In genomic region chr12:48618541-48618940, GRCh38 we compare ENCODE assay signal across 8 cellular contexts. TPM values are rescaled to one million over a fixed set of nuclear protein-coding genes. Genes with fewer than 3 reads are reported as not detected.
DNase-seq lines count a peak whose midpoint lies in the region; ATAC-seq and TF ChIP-seq lines count a peak whose summit lies in the region.

No MANE protein-coding gene starts in this region.

- intact Hi-C loops in left colon (cut with DNase I, micrococcal nuclease): no loop called here

- no peaks in the 10 kb centered on the region for H3K4me1 Mint-ChIP-seq in central memory CD8-positive, alpha-beta T cell

- H3K9me3 Mint-ChIP-seq in central memory CD8-positive, alpha-beta T cell: peaks cover 1% of the 10 kb centered on the region

- peaks cover 77% of the 10 kb centered on the region for H3K27me3 Mint-ChIP-seq in central memory CD8-positive, alpha-beta T cell

- DNase-seq in ELR (ENCODE audit: low read depth): peak; percentile 76
- peak; percentile 47 to 74 for DNase-seq in NCI-H446 (lab: John Stamatoyannopoulos, UW)
- DNase-seq in activated CD4-positive, CD25-positive, alpha-beta regulatory T cell treated with anti-CD3 and anti-CD28 coated beads, Interleukin-2, amount 50 U/mL, for 16 hours (ENCODE audit: low read depth, low spot score): peak; percentile 42
- peak; percentile 58 to 64 for DNase-seq in central memory CD8-positive, alpha-beta T cell (ENCODE audit: low spot score in 2 of 2)
- DNase-seq in left colon: peak; percentile 55 to 70
- DNase-seq in stimulated activated CD4-positive, alpha-beta T cell treated with anti-CD3 and anti-CD28 coated beads, Interleukin-2, amount 100 ng/mL, for 48 hours: peak; percentile 75 to 76

- no peak overlapping the region for H3K27ac Mint-ChIP-seq in central memory CD8-positive, alpha-beta T cell (ENCODE audit: low read depth)

- peak; percentile 71 for ATAC-seq in HG02970 (IDR thresholded peaks at IDR 0.05; ENCODE audit: low FRiP score, unreplicated experiment)
- peak; percentile 73 for ATAC-seq in central memory CD8-positive, alpha-beta T cell (replicated peaks; ENCODE audit: extremely low read depth, poor library complexity, severe bottlenecking)
- ATAC-seq in left colon: peak; percentile 85
- no peak for ATAC-seq in GM18505 (IDR thresholded peaks at IDR 0.05; ENCODE audit: unreplicated experiment)

- TF ChIP-seq POLR2A in GM18505 (IDR thresholded peaks at IDR 0.05; ENCODE audit: borderline replicate concordance, extremely low read depth, insufficient read depth, insufficient read length): no peak

- H3K4me3 Mint-ChIP-seq in central memory CD8-positive, alpha-beta T cell: no peak overlapping the region

- no peaks in the 10 kb centered on the region for H3K36me3 Mint-ChIP-seq in central memory CD8-positive, alpha-beta T cell (ENCODE audit: insufficient read depth)

RNA-seq across cellular contexts. Expression of gene LALBA, which starts 48.7 kb away (rescaled TPM):
- total RNA-seq in left colon: not detected
